10 cellular contexts compared by ENCODE assay signal in genomic region chr21:45317401-45318145, GRCh38. TPM values are rescaled to one million over a fixed set of nuclear protein-coding genes. Genes with fewer than 3 reads are reported as not detected.
DNase-seq lines count a peak whose midpoint lies in the region; ATAC-seq and TF ChIP-seq lines count a peak whose summit lies in the region.
"Had no signal": no experiment of that assay in that cellular context is flagged by ENCODE, and none has a peak within 500 bp of the region (broad histone marks: within the 10 kb centered on the region; RNA-seq: fewer than 3 reads in every experiment).

No MANE protein-coding gene starts in this region.

- intact Hi-C loops in body of pancreas (cut with DNase I) = no loop called here

- peaks cover 35% of the 10 kb centered on the region for H3K4me1 ChIP-seq in body of pancreas

- H3K9me3 ChIP-seq in body of pancreas = no peaks in the 10 kb centered on the region

- H3K36me3 ChIP-seq in body of pancreas (replicated peaks in 1 of 2; ENCODE audit: insufficient read depth in 1 of 2, low read depth in 2 of 2) = no peaks in the 10 kb centered on the region
- H3K36me3 ChIP-seq: WERI-Rb-1 had no signal

- TF ChIP-seq POLR2A in body of pancreas (IDR thresholded peaks at IDR 0.05) (no peak), GM18505 (IDR thresholded peaks at IDR 0.05; ENCODE audit: borderline replicate concordance, extremely low read depth, insufficient read depth, insufficient read length) (no peak)

- H3K4me3 ChIP-seq in body of pancreas (no peak overlapping the region), skin epidermis (no peak overlapping the region)

- peak overlapping the region in 3 of 4 donors; percentile 46 to 68 (median 49) for H3K27ac ChIP-seq in body of pancreas
- peak overlapping the region in 20 of 21 experiments; percentile 57 to 93 (median 76) for H3K27ac ChIP-seq in skin epidermis
- H3K27ac ChIP-seq: WERI-Rb-1 had no signal

- ATAC-seq in body of pancreas (no peak), GM18505 (IDR thresholded peaks at IDR 0.05; ENCODE audit: unreplicated experiment) (no peak), GM18909 (IDR thresholded peaks at IDR 0.05; ENCODE audit: poor library complexity, unreplicated experiment) (no peak), HG03135 (IDR thresholded peaks at IDR 0.05; ENCODE audit: unreplicated experiment) (no peak)

- WGBS in body of pancreas, 2 donors = 55 to 58% methylated on average over 13 to 17 of the region's 17 CpGs

- peak; percentile 72 for DNase-seq in GM03348 (ENCODE audit: low spot score)
- peak in 1 of 4 donors; percentile 3 for DNase-seq in body of pancreas
- peak; percentile 87 for DNase-seq in hepatic stellate cell (ENCODE audit: low spot score)
- DNase-seq in NCI-H1930 (lab: John Stamatoyannopoulos, UW) = no peak
- DNase-seq: NCI-H774 had no signal

- no peak for TF ChIP-seq CTCF in body of pancreas (IDR thresholded peaks at IDR 0.05)

- H3K27me3 ChIP-seq in body of pancreas = no peaks in the 10 kb centered on the region

RNA-seq across cellular contexts. Expression of gene POFUT2, which starts 29.9 kb away (rescaled TPM):
- 10 to 100 TPM; 16.3 to 46.1 TPM for total RNA-seq in body of pancreas

Comparison
In these comparisons a context has a peak if more than half of its experiments do, and no peak if none do; other contexts are left out.
1. DNase-seq: peak in GM03348 (single experiment) and hepatic stellate cell (single experiment); none in NCI-H1930 (0 of 2).